ENCODE assay signal across 18 cellular contexts in genomic region chr2:768484-768883, GRCh38.
"Had no signal": no experiment of that assay in that cellular context is flagged by ENCODE, and none has a peak within 500 bp of the region (broad histone marks: within the 10 kb centered on the region; RNA-seq: fewer than 3 reads in every experiment).

No MANE protein-coding gene starts in this region.

- H3K9me3 ChIP-seq: breast epithelium, gastroesophageal sphincter, heart right ventricle, left ventricle myocardium inferior, upper lobe of right lung had no signal

- H3K4me3 Mint-ChIP-seq: activated B cell treated with CpG ODN at 0.5 μM for 24 hours; activated CD8-positive, alpha-beta T cell treated with anti-CD3 and anti-CD28 coated beads for 36 hours; stimulated activated naive B cell treated with anti-CD40 and anti-IgM and Interleukin-4, amounts not matched to agents 10 μg/mL and 1 μg/mL and 100 μg/mL, for 72 hours had no signal

- ATAC-seq: activated CD8-positive, alpha-beta T cell treated with anti-CD3 and anti-CD28 coated beads for 36 hours; gastroesophageal sphincter; heart right ventricle; stimulated activated naive B cell treated with anti-CD40 and anti-IgM and Interleukin-4, amounts not matched to agents 10 μg/mL and 1 μg/mL and 100 μg/mL, for 72 hours; upper lobe of right lung had no signal

- H3K27ac ChIP-seq: breast epithelium, gastroesophageal sphincter, heart right ventricle, left ventricle myocardium inferior, upper lobe of right lung had no signal

- DNase-seq: activated B cell treated with CpG ODN at 0.5 μM for 24 hours; activated CD4-positive, alpha-beta T cell treated with anti-CD3 and anti-CD28 coated beads for 4 hours; activated CD8-positive, alpha-beta T cell treated with anti-CD3 and anti-CD28 coated beads for 36 hours; activated effector memory CD4-positive, alpha-beta T cell treated with Interleukin-2 at 50 U/mL for 16 hours; activated naive CD4-positive, alpha-beta T cell treated with anti-CD3 and anti-CD28 coated beads, Interleukin-2, amount 50 U/mL, for 16 hours; activated T-cell treated with anti-CD3 and anti-CD28 coated beads, Interleukin-2, amount 50 U/mL, for 48 hours; cortex of kidney; erythroblast; heart right ventricle; kidney glomerular epithelial cell; left ventricle myocardium inferior; mammary epithelial cell; midbrain; stimulated activated naive B cell treated with anti-CD40 and anti-IgM and Interleukin-4, amounts not matched to agents 10 μg/mL and 1 μg/mL and 100 μg/mL, for 72 hours; upper lobe of right lung had no signal

- H3K36me3 ChIP-seq: breast epithelium, gastroesophageal sphincter, heart right ventricle, left ventricle myocardium inferior, upper lobe of right lung had no signal

- H3K4me3 ChIP-seq: breast epithelium, gastroesophageal sphincter, heart right ventricle, left ventricle myocardium inferior, upper lobe of right lung had no signal

- H3K27me3 Mint-ChIP-seq: activated CD8-positive, alpha-beta T cell treated with anti-CD3 and anti-CD28 coated beads for 36 hours had no signal

- H3K4me1 ChIP-seq: breast epithelium, gastroesophageal sphincter, heart right ventricle, left ventricle myocardium inferior, upper lobe of right lung had no signal

- H3K4me1 Mint-ChIP-seq: activated B cell treated with CpG ODN at 0.5 μM for 24 hours; stimulated activated naive B cell treated with anti-CD40 and anti-IgM and Interleukin-4, amounts not matched to agents 10 μg/mL and 1 μg/mL and 100 μg/mL, for 72 hours had no signal

- H3K27me3 ChIP-seq: breast epithelium, gastroesophageal sphincter, upper lobe of right lung had no signal

- H3K27ac Mint-ChIP-seq: activated B cell treated with CpG ODN at 0.5 μM for 24 hours; activated CD8-positive, alpha-beta T cell treated with anti-CD3 and anti-CD28 coated beads for 36 hours; progenitor cell of endocrine pancreas; stimulated activated naive B cell treated with anti-CD40 and anti-IgM and Interleukin-4, amounts not matched to agents 10 μg/mL and 1 μg/mL and 100 μg/mL, for 72 hours had no signal
